Comparison of ENCODE assay signal across 1 cellular context in the genomic region with DNA sequence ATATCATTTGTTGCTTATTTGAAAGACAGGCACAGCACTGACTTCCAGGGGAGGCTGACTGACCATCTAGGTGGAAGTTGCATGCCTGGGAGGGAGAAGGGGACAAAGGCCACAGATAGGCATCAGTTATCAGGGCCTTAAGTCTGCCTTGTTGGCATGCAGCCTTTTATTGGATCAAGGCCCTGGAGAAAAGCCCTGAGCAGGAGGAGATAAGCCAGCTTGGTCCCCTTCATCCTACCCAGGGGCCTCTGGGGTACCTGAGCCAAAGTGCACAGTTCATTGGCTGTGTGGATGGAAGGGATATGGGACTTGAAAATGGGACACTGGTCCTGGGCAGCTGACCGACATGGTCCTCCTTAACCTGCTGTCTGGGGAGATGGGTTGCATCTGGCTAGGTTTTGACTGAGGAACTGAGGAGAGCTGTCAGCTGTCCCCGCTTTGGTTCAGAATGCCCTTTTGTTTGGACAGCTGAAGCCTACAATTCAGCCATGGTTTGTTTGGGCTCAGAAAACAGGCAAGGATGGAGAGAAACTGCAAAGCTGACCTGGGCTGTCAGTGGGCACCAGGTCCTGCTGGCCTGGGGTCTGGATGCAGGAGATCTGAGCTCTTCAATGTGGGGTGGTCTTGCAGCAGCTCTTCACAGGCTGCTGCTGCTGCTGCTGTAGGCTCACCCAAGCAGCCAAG.
TF ChIP-seq lines count a peak whose summit lies in the region.

No MANE protein-coding gene starts in this region.

TF ChIP-seq in HepG2, 621 proteins besides CTCF, POLR2A, EP300 and RAD21 (continued from another document and continues in another):
- TF ChIP-seq, protein P1, sequence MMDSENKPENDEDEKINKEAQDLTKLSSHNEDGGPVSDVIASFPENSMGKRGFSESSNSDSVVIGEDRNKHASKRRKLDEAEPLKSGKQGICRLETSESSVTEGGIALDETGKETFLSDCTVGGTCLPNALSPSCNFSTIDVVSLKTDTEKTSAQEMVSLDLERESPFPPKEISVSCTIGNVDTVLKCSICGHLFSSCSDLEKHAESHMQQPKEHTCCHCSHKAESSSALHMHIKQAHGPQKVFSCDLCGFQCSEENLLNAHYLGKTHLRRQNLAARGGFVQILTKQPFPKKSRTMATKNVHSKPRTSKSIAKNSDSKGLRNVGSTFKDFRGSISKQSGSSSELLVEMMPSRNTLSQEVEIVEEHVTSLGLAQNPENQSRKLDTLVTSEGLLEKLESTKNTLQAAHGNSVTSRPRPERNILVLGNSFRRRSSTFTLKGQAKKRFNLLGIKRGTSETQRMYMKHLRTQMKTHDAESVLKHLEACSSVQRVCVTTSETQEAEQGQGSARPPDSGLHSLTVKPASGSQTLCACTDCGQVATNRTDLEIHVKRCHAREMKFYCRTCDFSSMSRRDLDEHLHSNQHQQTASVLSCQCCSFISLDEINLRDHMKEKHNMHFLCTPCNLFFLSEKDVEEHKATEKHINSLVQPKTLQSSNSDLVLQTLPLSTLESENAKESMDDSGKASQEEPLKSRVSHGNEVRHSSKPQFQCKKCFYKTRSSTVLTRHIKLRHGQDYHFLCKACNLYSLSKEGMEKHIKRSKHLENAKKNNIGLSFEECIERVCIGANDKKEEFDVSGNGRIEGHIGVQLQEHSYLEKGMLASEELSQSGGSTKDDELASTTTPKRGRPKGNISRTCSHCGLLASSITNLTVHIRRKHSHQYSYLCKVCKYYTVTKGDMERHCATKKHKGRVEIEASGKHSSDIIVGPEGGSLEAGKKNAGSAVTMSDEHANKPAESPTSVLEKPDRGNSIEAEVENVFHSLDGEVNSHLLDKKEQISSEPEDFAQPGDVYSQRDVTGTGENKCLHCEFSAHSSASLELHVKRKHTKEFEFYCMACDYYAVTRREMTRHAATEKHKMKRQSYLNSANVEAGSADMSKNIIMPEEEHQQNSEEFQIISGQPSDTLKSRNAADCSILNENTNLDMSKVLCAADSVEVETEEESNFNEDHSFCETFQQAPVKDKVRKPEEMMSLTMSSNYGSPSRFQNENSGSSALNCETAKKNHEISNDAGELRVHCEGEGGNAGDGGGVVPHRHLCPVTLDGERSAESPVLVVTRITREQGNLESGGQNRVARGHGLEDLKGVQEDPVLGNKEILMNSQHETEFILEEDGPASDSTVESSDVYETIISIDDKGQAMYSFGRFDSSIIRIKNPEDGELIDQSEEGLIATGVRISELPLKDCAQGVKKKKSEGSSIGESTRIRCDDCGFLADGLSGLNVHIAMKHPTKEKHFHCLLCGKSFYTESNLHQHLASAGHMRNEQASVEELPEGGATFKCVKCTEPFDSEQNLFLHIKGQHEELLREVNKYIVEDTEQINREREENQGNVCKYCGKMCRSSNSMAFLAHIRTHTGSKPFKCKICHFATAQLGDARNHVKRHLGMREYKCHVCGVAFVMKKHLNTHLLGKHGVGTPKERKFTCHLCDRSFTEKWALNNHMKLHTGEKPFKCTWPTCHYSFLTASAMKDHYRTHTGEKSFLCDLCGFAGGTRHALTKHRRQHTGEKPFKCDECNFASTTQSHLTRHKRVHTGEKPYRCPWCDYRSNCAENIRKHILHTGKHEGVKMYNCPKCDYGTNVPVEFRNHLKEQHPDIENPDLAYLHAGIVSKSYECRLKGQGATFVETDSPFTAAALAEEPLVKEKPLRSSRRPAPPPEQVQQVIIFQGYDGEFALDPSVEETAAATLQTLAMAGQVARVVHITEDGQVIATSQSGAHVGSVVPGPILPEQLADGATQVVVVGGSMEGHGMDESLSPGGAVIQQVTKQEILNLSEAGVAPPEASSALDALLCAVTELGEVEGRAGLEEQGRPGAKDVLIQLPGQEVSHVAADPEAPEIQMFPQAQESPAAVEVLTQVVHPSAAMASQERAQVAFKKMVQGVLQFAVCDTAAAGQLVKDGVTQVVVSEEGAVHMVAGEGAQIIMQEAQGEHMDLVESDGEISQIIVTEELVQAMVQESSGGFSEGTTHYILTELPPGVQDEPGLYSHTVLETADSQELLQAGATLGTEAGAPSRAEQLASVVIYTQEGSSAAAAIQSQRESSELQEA (CRISPR knock-in tag; IDR thresholded peaks at IDR 0.05; ENCODE audit: not compliant biosample characterization), result no peak
- TF ChIP-seq TEAD3 (CRISPR knock-in tag; optimal IDR thresholded peaks at IDR 0.05; ENCODE audit: borderline replicate concordance), result peak; percentile 32
- TF ChIP-seq, protein P2, sequence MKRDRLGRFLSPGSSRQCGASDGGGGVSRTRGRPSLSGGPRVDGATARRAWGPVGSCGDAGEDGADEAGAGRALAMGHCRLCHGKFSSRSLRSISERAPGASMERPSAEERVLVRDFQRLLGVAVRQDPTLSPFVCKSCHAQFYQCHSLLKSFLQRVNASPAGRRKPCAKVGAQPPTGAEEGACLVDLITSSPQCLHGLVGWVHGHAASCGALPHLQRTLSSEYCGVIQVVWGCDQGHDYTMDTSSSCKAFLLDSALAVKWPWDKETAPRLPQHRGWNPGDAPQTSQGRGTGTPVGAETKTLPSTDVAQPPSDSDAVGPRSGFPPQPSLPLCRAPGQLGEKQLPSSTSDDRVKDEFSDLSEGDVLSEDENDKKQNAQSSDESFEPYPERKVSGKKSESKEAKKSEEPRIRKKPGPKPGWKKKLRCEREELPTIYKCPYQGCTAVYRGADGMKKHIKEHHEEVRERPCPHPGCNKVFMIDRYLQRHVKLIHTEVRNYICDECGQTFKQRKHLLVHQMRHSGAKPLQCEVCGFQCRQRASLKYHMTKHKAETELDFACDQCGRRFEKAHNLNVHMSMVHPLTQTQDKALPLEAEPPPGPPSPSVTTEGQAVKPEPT (CRISPR knock-in tag; IDR thresholded peaks at IDR 0.05; ENCODE audit: low read depth), result no peak
- no peak for TF ChIP-seq SMARCE1 (IDR thresholded peaks at IDR 0.05; ENCODE audit: borderline replicate concordance)
- TF ChIP-seq KDM6A (CRISPR knock-in tag; IDR thresholded peaks at IDR 0.05; ENCODE audit: low read depth), result no peak
- no peak for TF ChIP-seq ZNF550 (CRISPR knock-in tag; IDR thresholded peaks at IDR 0.05; ENCODE audit: borderline replicate concordance)
- TF ChIP-seq SP4 (CRISPR knock-in tag; IDR thresholded peaks at IDR 0.05), result no peak
- no peak for TF ChIP-seq ARNT (IDR thresholded peaks at IDR 0.05)
- TF ChIP-seq THYN1 (CRISPR knock-in tag; IDR thresholded peaks at IDR 0.05; ENCODE audit: borderline replicate concordance, low read depth), result no peak
- no peak for TF ChIP-seq EZH2 (conservative IDR thresholded peaks at IDR 0.05; ENCODE audit: low read depth, low read length)
- TF ChIP-seq NR2F2 (IDR thresholded peaks at IDR 0.05; ENCODE audit: borderline replicate concordance, low read depth), result no peak
- TF ChIP-seq ZNF792 (CRISPR knock-in tag; IDR thresholded peaks at IDR 0.05), result no peak
- no peak for TF ChIP-seq KLF9 (CRISPR knock-in tag; IDR thresholded peaks at IDR 0.05; ENCODE audit: low read depth)
- no peak for TF ChIP-seq NFE2 (CRISPR knock-in tag; IDR thresholded peaks at IDR 0.05)
- TF ChIP-seq SMAD3 (CRISPR knock-in tag; IDR thresholded peaks at IDR 0.05), result no peak
- TF ChIP-seq ZNF546 (CRISPR knock-in tag; conservative IDR thresholded peaks at IDR 0.05), result no peak
- TF ChIP-seq, protein P3, sequence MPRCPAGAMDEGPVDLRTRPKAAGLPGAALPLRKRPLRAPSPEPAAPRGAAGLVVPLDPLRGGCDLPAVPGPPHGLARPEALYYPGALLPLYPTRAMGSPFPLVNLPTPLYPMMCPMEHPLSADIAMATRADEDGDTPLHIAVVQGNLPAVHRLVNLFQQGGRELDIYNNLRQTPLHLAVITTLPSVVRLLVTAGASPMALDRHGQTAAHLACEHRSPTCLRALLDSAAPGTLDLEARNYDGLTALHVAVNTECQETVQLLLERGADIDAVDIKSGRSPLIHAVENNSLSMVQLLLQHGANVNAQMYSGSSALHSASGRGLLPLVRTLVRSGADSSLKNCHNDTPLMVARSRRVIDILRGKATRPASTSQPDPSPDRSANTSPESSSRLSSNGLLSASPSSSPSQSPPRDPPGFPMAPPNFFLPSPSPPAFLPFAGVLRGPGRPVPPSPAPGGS (CRISPR knock-in tag; IDR thresholded peaks at IDR 0.05), result peak; percentile 46; the same call in 1 of the 2 replicates
- no peak for TF ChIP-seq MZF1 (CRISPR knock-in tag; IDR thresholded peaks at IDR 0.05; ENCODE audit: borderline replicate concordance)
- TF ChIP-seq TCF7L2 (IDR thresholded peaks at IDR 0.05; ENCODE audit: low read depth, low read length), result no peak
- no peak for TF ChIP-seq ZSCAN29 (CRISPR knock-in tag; conservative IDR thresholded peaks at IDR 0.05)
- TF ChIP-seq, protein P4, sequence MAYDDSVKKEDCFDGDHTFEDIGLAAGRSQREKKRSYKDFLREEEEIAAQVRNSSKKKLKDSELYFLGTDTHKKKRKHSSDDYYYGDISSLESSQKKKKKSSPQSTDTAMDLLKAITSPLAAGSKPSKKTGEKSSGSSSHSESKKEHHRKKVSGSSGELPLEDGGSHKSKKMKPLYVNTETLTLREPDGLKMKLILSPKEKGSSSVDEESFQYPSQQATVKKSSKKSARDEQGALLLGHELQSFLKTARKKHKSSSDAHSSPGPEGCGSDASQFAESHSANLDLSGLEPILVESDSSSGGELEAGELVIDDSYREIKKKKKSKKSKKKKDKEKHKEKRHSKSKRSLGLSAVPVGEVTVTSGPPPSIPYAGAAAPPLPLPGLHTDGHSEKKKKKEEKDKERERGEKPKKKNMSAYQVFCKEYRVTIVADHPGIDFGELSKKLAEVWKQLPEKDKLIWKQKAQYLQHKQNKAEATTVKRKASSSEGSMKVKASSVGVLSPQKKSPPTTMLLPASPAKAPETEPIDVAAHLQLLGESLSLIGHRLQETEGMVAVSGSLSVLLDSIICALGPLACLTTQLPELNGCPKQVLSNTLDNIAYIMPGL (CRISPR knock-in tag; IDR thresholded peaks at IDR 0.05; ENCODE audit: borderline replicate concordance in 1 of 2, low read depth in 1 of 2), result no peak
- TF ChIP-seq ZBTB7B (CRISPR knock-in tag; IDR thresholded peaks at IDR 0.05), result peak; percentile 40; the same call in 1 of the 2 replicates
- TF ChIP-seq, protein P5, sequence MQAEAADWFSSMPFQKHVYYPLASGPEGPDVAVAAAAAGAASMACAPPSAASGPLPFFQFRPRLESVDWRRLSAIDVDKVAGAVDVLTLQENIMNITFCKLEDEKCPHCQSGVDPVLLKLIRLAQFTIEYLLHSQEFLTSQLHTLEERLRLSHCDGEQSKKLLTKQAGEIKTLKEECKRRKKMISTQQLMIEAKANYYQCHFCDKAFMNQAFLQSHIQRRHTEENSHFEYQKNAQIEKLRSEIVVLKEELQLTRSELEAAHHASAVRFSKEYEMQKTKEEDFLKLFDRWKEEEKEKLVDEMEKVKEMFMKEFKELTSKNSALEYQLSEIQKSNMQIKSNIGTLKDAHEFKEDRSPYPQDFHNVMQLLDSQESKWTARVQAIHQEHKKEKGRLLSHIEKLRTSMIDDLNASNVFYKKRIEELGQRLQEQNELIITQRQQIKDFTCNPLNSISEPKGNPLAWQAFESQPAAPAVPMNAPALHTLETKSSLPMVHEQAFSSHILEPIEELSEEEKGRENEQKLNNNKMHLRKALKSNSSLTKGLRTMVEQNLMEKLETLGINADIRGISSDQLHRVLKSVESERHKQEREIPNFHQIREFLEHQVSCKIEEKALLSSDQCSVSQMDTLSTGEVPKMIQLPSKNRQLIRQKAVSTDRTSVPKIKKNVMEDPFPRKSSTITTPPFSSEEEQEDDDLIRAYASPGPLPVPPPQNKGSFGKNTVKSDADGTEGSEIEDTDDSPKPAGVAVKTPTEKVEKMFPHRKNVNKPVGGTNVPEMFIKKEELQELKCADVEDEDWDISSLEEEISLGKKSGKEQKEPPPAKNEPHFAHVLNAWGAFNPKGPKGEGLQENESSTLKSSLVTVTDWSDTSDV (CRISPR knock-in tag; IDR thresholded peaks at IDR 0.05), result no peak
- TF ChIP-seq, protein P6, sequence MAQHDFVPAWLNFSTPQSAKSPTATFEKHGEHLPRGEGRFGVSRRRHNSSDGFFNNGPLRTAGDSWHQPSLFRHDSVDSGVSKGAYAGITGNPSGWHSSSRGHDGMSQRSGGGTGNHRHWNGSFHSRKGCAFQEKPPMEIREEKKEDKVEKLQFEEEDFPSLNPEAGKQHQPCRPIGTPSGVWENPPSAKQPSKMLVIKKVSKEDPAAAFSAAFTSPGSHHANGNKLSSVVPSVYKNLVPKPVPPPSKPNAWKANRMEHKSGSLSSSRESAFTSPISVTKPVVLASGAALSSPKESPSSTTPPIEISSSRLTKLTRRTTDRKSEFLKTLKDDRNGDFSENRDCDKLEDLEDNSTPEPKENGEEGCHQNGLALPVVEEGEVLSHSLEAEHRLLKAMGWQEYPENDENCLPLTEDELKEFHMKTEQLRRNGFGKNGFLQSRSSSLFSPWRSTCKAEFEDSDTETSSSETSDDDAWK (CRISPR knock-in tag; IDR thresholded peaks at IDR 0.05), result no peak
- TF ChIP-seq, protein P7, sequence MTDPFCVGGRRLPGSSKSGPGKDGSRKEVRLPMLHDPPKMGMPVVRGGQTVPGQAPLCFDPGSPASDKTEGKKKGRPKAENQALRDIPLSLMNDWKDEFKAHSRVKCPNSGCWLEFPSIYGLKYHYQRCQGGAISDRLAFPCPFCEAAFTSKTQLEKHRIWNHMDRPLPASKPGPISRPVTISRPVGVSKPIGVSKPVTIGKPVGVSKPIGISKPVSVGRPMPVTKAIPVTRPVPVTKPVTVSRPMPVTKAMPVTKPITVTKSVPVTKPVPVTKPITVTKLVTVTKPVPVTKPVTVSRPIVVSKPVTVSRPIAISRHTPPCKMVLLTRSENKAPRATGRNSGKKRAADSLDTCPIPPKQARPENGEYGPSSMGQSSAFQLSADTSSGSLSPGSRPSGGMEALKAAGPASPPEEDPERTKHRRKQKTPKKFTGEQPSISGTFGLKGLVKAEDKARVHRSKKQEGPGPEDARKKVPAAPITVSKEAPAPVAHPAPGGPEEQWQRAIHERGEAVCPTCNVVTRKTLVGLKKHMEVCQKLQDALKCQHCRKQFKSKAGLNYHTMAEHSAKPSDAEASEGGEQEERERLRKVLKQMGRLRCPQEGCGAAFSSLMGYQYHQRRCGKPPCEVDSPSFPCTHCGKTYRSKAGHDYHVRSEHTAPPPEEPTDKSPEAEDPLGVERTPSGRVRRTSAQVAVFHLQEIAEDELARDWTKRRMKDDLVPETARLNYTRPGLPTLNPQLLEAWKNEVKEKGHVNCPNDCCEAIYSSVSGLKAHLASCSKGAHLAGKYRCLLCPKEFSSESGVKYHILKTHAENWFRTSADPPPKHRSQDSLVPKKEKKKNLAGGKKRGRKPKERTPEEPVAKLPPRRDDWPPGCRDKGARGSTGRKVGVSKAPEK (CRISPR knock-in tag; IDR thresholded peaks at IDR 0.05; ENCODE audit: borderline replicate concordance), result no peak
- TF ChIP-seq, protein P8, sequence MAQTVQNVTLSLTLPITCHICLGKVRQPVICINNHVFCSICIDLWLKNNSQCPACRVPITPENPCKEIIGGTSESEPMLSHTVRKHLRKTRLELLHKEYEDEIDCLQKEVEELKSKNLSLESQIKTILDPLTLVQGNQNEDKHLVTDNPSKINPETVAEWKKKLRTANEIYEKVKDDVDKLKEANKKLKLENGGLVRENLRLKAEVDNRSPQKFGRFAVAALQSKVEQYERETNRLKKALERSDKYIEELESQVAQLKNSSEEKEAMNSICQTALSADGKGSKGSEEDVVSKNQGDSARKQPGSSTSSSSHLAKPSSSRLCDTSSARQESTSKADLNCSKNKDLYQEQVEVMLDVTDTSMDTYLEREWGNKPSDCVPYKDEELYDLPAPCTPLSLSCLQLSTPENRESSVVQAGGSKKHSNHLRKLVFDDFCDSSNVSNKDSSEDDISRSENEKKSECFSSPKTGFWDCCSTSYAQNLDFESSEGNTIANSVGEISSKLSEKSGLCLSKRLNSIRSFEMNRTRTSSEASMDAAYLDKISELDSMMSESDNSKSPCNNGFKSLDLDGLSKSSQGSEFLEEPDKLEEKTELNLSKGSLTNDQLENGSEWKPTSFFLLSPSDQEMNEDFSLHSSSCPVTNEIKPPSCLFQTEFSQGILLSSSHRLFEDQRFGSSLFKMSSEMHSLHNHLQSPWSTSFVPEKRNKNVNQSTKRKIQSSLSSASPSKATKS (CRISPR knock-in tag; IDR thresholded peaks at IDR 0.05), result no peak
- TF ChIP-seq ELF1 (CRISPR knock-in tag; IDR thresholded peaks at IDR 0.05), result no peak
- TF ChIP-seq MYNN (CRISPR knock-in tag; IDR thresholded peaks at IDR 0.05; ENCODE audit: low read depth), result no peak
